In the genomic region with DNA sequence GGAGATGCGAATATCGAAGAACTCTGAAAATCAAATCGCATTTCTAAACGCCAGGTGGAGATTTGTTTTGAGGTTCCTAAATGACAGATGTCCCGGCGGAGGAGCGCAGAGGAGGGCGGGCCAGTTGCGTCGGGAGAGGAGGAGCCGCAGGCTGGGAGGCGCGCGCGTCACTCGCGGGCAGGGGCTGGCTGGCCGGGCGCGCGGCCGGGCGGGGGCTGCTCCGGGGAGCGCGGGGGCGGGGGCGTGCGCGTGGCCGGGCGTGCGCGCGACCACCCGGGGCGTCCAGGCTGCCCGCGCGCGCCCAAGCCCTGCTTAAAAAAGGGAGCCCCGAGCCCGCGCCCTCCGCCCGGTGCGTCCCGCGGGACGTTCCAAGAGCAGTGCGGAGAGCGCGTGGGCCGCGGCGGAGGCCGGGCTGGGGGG, we compare ENCODE assay signal across 8 cellular contexts. TPM values are rescaled to one million over a fixed set of nuclear protein-coding genes. Genes with fewer than 3 reads are reported as not detected.
A peak's percentile ranks its signal among the peaks of the same experiment; 100 is the strongest.
DNase-seq lines count a peak whose midpoint lies in the region; ATAC-seq and TF ChIP-seq lines count a peak whose summit lies in the region.

No MANE protein-coding gene starts in this region.

- POLR2A ChIA-PET in OCI-LY7 (lab: Charles Lee): interaction anchor here (0.6 to 3.2 kb wide), 8 partner anchors 9 to 110 kb away, joined by 3 to 10 read pairs (median 4); a partner anchor contains a TSS

- DNase-seq in COR-L47 (lab: John Stamatoyannopoulos, UW): peak; percentile 83
- peak; percentile 72 for DNase-seq in OCI-LY7 (ENCODE audit: low spot score)
- DNase-seq in activated T-cell treated with anti-CD3 and anti-CD28 coated beads for 48 hours (ENCODE audit: low read depth): peak; percentile 84
- no peak for DNase-seq in epithelial cell of proximal tubule (ENCODE audit: low read depth)
- DNase-seq in stimulated activated CD8-positive, alpha-beta memory T cell treated with anti-CD3 and anti-CD28 coated beads, Interleukin-7, amount 100 ng/mL, for 1 hour (ENCODE audit: low read depth in 2 of 2): peak; percentile 49 to 50

- intact Hi-C loops in OCI-LY7 (cut with micrococcal nuclease; ENCODE audit: unreplicated experiment): loop anchor here (1.0 kb wide), 3 partner anchors 27 to 111 kb away; a partner anchor contains a TSS

- no peaks in the 10 kb centered on the region for H3K9me2 ChIP-seq in OCI-LY7 (ENCODE audit: insufficient read depth, low read length)

- no peaks in the 10 kb centered on the region for H4K20me1 ChIP-seq in OCI-LY7 (ENCODE audit: insufficient read depth, low read length)

- H3K4me1 ChIP-seq in HUES48 (ENCODE audit: control insufficient read depth, insufficient read depth, low read length) (peaks cover 38% of the 10 kb centered on the region), OCI-LY7 (ENCODE audit: insufficient read depth, low read length, poor library complexity, severe bottlenecking) (peaks cover 41% of the 10 kb centered on the region), mucosa of rectum (ENCODE audit: control insufficient read depth in 2 of 2, insufficient read depth in 2 of 2, low read length in 2 of 2) (peaks cover 13 to 14% of the 10 kb centered on the region in 2 donors)

- BruUV-seq in OCI-LY7 (replicated peaks; lab: Mats Ljungman, UMichigan): no TSS peak

- peak overlapping the region; percentile 79 for H3K4me3 ChIP-seq in HUES48 (ENCODE audit: low read depth, low read length)
- peak overlapping the region; percentile 73 for H3K4me3 ChIP-seq in OCI-LY7 (ENCODE audit: low read depth, low read length, poor library complexity, severe bottlenecking)
- H3K4me3 ChIP-seq in epithelial cell of proximal tubule (ENCODE audit: low read depth, low read length): peak overlapping the region; percentile 67
- H3K4me3 ChIP-seq in mucosa of rectum (ENCODE audit: low read length in 2 of 2): peak overlapping the region; percentile 72 to 80

- H2AFZ ChIP-seq in OCI-LY7 (ENCODE audit: low read length): peak overlapping the region; percentile 57

- H3K79me2 ChIP-seq in OCI-LY7 (ENCODE audit: insufficient read depth, low read depth, low read length): no peaks in the 10 kb centered on the region

- H3K9ac ChIP-seq in HUES48 (ENCODE audit: low read depth, low read length) (no peak overlapping the region), mucosa of rectum (ENCODE audit: low read depth in 1 of 2, low read length in 2 of 2) (peak overlapping the region; percentile 77 to 87)

- H3K36me3 ChIP-seq in HUES48 (ENCODE audit: control insufficient read depth, insufficient read depth, low read length) (no peaks in the 10 kb centered on the region), OCI-LY7 (ENCODE audit: insufficient read depth, low read length) (no peaks in the 10 kb centered on the region), mucosa of rectum (ENCODE audit: control insufficient read depth in 2 of 2, insufficient read depth in 2 of 2, low read length in 2 of 2) (no peaks in the 10 kb centered on the region)

- H3K27me3 ChIP-seq in HUES48 (ENCODE audit: control insufficient read depth, insufficient read depth, low read length) (no peaks in the 10 kb centered on the region), mucosa of rectum (ENCODE audit: control insufficient read depth in 2 of 2, insufficient read depth in 2 of 2, low read length in 2 of 2) (no peaks in the 10 kb centered on the region)

- H3K4me2 ChIP-seq in OCI-LY7 (ENCODE audit: low read length): peak overlapping the region; percentile 74

- CTCF ChIA-PET in OCI-LY7 (lab: Charles Lee; ENCODE audit: unreplicated experiment): interaction anchor here (1.0 to 1.1 kb wide), 2 partner anchors 16 to 45 kb away, joined by 3 to 5 read pairs; no protein-coding TSS in a partner anchor

- peak; percentile 67 for ATAC-seq in GM21367 (IDR thresholded peaks at IDR 0.05; ENCODE audit: unreplicated experiment)

- H3K9me3 ChIP-seq in HUES48 (ENCODE audit: control insufficient read depth, insufficient read depth, low read length): no peaks in the 10 kb centered on the region
- H3K9me3 ChIP-seq in OCI-LY7 (ENCODE audit: low read length): no peaks in the 10 kb centered on the region
- no peaks in the 10 kb centered on the region for H3K9me3 ChIP-seq in mucosa of rectum (ENCODE audit: control insufficient read depth in 2 of 2, low read length in 2 of 2)

- H3K27ac ChIP-seq in HUES48 (ENCODE audit: low read depth, low read length) (peak overlapping the region; percentile 74), OCI-LY7 (ENCODE audit: low read depth, low read length, poor library complexity, severe bottlenecking) (peak overlapping the region; percentile 80), mucosa of rectum (ENCODE audit: low read depth in 2 of 2, low read length in 2 of 2) (peak overlapping the region; percentile 93 to 96)

- TF ChIP-seq CTCF in OCI-LY7 (conservative IDR thresholded peaks at IDR 0.05; ENCODE audit: low read length): no peak
- no peak for TF ChIP-seq CTCF in epithelial cell of proximal tubule (conservative IDR thresholded peaks at IDR 0.05; ENCODE audit: low read depth, low read length)

RNA-seq across cellular contexts. Expression of a gene that starts 47.3 kb away (rescaled TPM):
- 365 and 416 TPM in 2 replicates for total RNA-seq in OCI-LY7 (2014; rRNA removed; shearing (Covaris generic))
- 661 and 742 TPM in 2 replicates for total RNA-seq in OCI-LY7 (2022)
- 464 and 548 TPM in 2 replicates for total RNA-seq in epithelial cell of proximal tubule
